26 cellular contexts compared by ENCODE assay signal in genomic region chr5:26582350-26583040, GRCh38.
DNase-seq lines count a peak whose midpoint lies in the region; ATAC-seq lines count a peak whose summit lies in the region.
"Had no signal": no experiment of that assay in that cellular context is flagged by ENCODE, and none has a peak within 500 bp of the region (broad histone marks: within the 10 kb centered on the region; RNA-seq: fewer than 3 reads in every experiment).

No MANE protein-coding gene starts in this region.

- H3K4me1 ChIP-seq in adipocyte (ENCODE audit: control insufficient read depth, insufficient read depth, low read length), result no peaks in the 10 kb centered on the region
- H3K4me1 ChIP-seq: adrenal gland, BE2C, tibial artery had no signal

- intact Hi-C loops in Right ventricle myocardium superior (cut with DNase I), result no loop called here

- DNase-seq in NCI-H2196 (lab: John Stamatoyannopoulos, UW; ENCODE audit: unreplicated experiment), result peak; percentile 30
- DNase-seq in NCI-H2196 treated with DMSO at 0.1 percent for 48 hours (lab: John Stamatoyannopoulos, UW; ENCODE audit: unreplicated experiment), result no peak
- DNase-seq in HS-5 (ENCODE audit: low read depth), result peak; percentile 49
- peak; percentile 1 for DNase-seq in adipocyte (ENCODE audit: low read depth)
- DNase-seq in iris pigment epithelial cell (ENCODE audit: low read depth), result peak; percentile 9
- no peak for DNase-seq in H7
- no peak for DNase-seq in SIG-M5 treated with dmso at 0.1 percent for 504 hours (lab: John Stamatoyannopoulos, UW; ENCODE audit: unreplicated experiment)
- no peak for DNase-seq in Right ventricle myocardium superior
- DNase-seq: ACHN; activated CD4-positive, alpha-beta memory T cell treated with anti-CD3 and anti-CD28 coated beads, Interleukin-2, amount 10 ng/mL, durations not matched to agents 7 days and 5 days; activated CD8-positive, alpha-beta memory T cell treated with anti-CD3 and anti-CD28 coated beads, Interleukin-2, amount 50 U/mL, for 48 hours; activated naive CD4-positive, alpha-beta T cell treated with anti-CD3 and anti-CD28 coated beads for 36 hours; adrenal gland; BE2C; CD8-positive, alpha-beta T cell; dorsolateral prefrontal cortex; hypothalamus; IMR-90; left cardiac atrium; NCI-H1092; NCI-H1930; SHP77 treated with DMSO at 0.1 percent for 48 hours; stimulated activated CD4-positive, alpha-beta T cell treated with anti-CD3 and anti-CD28 coated beads, Interleukin-4, amount 100 ng/mL, for 24 hours; tibial artery had no signal

- no peak overlapping the region for H3K9ac ChIP-seq in adipocyte (ENCODE audit: low read length)

- no peak for ATAC-seq in Right ventricle myocardium superior (ENCODE audit: poor library complexity)
- ATAC-seq: CD8-positive, alpha-beta T cell; left cardiac atrium; natural killer cell treated with Interleukin-12 subunit alpha and Interleukin-12 subunit beta and Interleukin-15 and Interleukin-18, amount 100 ng/mL, for 72 hours had no signal

- H3K27me3 ChIP-seq in adipocyte (replicated peaks; ENCODE audit: control insufficient read depth, insufficient read depth, low read length) (no peaks in the 10 kb centered on the region), H7 (ENCODE audit: control insufficient read depth, insufficient read depth, low read length) (no peaks in the 10 kb centered on the region)
- H3K27me3 ChIP-seq: adrenal gland, BE2C, dorsolateral prefrontal cortex, tibial artery had no signal

- H3K4me3 ChIP-seq in adipocyte (ENCODE audit: low read length), result no peak overlapping the region
- H3K4me3 ChIP-seq in H7 (ENCODE audit: insufficient read depth, low read depth, low read length), result no peak overlapping the region
- H3K4me3 ChIP-seq: adrenal gland, dorsolateral prefrontal cortex, lung, tibial artery had no signal

- H3K36me3 ChIP-seq in adipocyte (ENCODE audit: control insufficient read depth, insufficient read depth, low read length, severe bottlenecking) (no peaks in the 10 kb centered on the region), H7 (replicated peaks; ENCODE audit: control insufficient read depth, insufficient read depth, low read length) (no peaks in the 10 kb centered on the region)
- H3K36me3 ChIP-seq: adrenal gland, BE2C, tibial artery had no signal

- no peaks in the 10 kb centered on the region for H3K9me3 ChIP-seq in adipocyte (ENCODE audit: control insufficient read depth, low read length)
- H3K9me3 ChIP-seq: adrenal gland, BE2C, tibial artery had no signal

Comparison
In these comparisons a context has a peak if more than half of its experiments do, and no peak if none do; other contexts are left out.
1. DNase-seq: peak in NCI-H2196 (single experiment), HS-5 (single experiment), adipocyte (single experiment) and iris pigment epithelial cell (single experiment); none in NCI-H2196 treated with DMSO at 0.1 percent for 48 hours (single experiment), H7 (single experiment), SIG-M5 treated with dmso at 0.1 percent for 504 hours (single experiment) and Right ventricle myocardium superior (single experiment).